ENCODE assay signal across 8 cellular contexts in genomic region chr9:103485138-103485537, GRCh38.
"Had no signal": no experiment of that assay in that cellular context is flagged by ENCODE, and none has a peak within 500 bp of the region (broad histone marks: within the 10 kb centered on the region; RNA-seq: fewer than 3 reads in every experiment).

No MANE protein-coding gene starts in this region.

- H3K4me3 ChIP-seq: GM12878 had no signal

- ATAC-seq: GM12878 had no signal

- FAIRE-seq: G401.6, GM12878, GM12891, GM12892, GM18507, GM19239 had no signal

- DNase-seq: GDM1, GF-D8 had no signal
